In genomic region chr1:235069577-235070563, GRCh38 we compare ENCODE assay signal across 9 cellular contexts. TPM values are rescaled to one million over a fixed set of nuclear protein-coding genes. Genes with fewer than 3 reads are reported as not detected.
DNase-seq lines count a peak whose midpoint lies in the region; ATAC-seq and TF ChIP-seq lines count a peak whose summit lies in the region.
"Had no signal": no experiment of that assay in that cellular context is flagged by ENCODE, and none has a peak within 500 bp of the region (broad histone marks: within the 10 kb centered on the region; RNA-seq: fewer than 3 reads in every experiment).

No MANE protein-coding gene starts in this region.

- no peaks in the 10 kb centered on the region for H3K36me3 Mint-ChIP-seq in activated CD4-positive, alpha-beta memory T cell treated with anti-CD3 and anti-CD28 coated beads for 36 hours

- in situ Hi-C loops in ACHN (cut with HindIII; ENCODE audit: low pct_ligation_motif_present, low pct_unique_long_range_greater_than_20kb, low sequenced_read_pairs) (no loop called here), astrocyte of the spinal cord (cut with HindIII; ENCODE audit: low sequenced_read_pairs) (loop anchor here (10.0 kb wide), 1 partner anchor 95 kb away; no protein-coding TSS in a partner anchor)

- H3K27ac ChIP-seq in right lobe of liver: peak overlapping the region; percentile 94 to 99 (median 98)
- H3K27ac ChIP-seq: parathyroid adenoma had no signal

- no peak overlapping the region for H3K4me3 Mint-ChIP-seq in activated CD4-positive, alpha-beta memory T cell treated with anti-CD3 and anti-CD28 coated beads for 36 hours

- H3K27me3 Mint-ChIP-seq in activated CD4-positive, alpha-beta memory T cell treated with anti-CD3 and anti-CD28 coated beads for 36 hours: no peaks in the 10 kb centered on the region

- no peaks in the 10 kb centered on the region for H3K9me3 ChIP-seq in right lobe of liver

- peaks cover 0 to 52% (median 13%) of the 10 kb centered on the region in 4 donors for H3K4me1 ChIP-seq in right lobe of liver
- H3K4me1 ChIP-seq: parathyroid adenoma had no signal

- ATAC-seq in right lobe of liver: peak; percentile 44 to 71 (median 57)
- no peak for ATAC-seq in GM21390 (IDR thresholded peaks at IDR 0.05; ENCODE audit: unreplicated experiment)

- DNase-seq in ACHN (peak; percentile 73), NCI-H1105 (lab: John Stamatoyannopoulos, UW) (peak; percentile 62), astrocyte of the spinal cord (ENCODE audit: low read depth, low spot score) (peak; percentile 84), right lobe of liver (peak; percentile 92 to 98 (median 96)), DMS114 treated with DMSO at 0.1 percent for 48 hours (lab: John Stamatoyannopoulos, UW; ENCODE audit: unreplicated experiment) (no peak), T-helper 9 cell (no peak)
- no peak for DNase-seq in activated CD4-positive, alpha-beta memory T cell treated with anti-CD3 and anti-CD28 coated beads for 36 hours

- H3K4me1 Mint-ChIP-seq in activated CD4-positive, alpha-beta memory T cell treated with anti-CD3 and anti-CD28 coated beads for 36 hours (ENCODE audit: low read depth): peaks cover 26% of the 10 kb centered on the region

- no peak overlapping the region for H3K4me3 ChIP-seq in astrocyte of the spinal cord (ENCODE audit: low read depth, low read length)
- H3K4me3 ChIP-seq in right lobe of liver: peak overlapping the region; percentile 46 to 61 (median 49)

- no peak for TF ChIP-seq CTCF in astrocyte of the spinal cord (IDR thresholded peaks at IDR 0.05; ENCODE audit: low read depth, low read length)
- TF ChIP-seq CTCF in right lobe of liver (IDR thresholded peaks at IDR 0.05): no peak

- peak; percentile 95 for TF ChIP-seq POLR2A in right lobe of liver (IDR thresholded peaks at IDR 0.05)

- no peaks in the 10 kb centered on the region for H3K9me3 Mint-ChIP-seq in activated CD4-positive, alpha-beta memory T cell treated with anti-CD3 and anti-CD28 coated beads for 36 hours

- intact Hi-C loops in right lobe of liver (cut with DNase I): loop anchor here (5.0 to 10.0 kb wide), 3 partner anchors 93 to 455 kb away; partner anchors contain the start of gene IRF2BP2 (in 1 of the 2)
- intact Hi-C loops in activated CD4-positive, alpha-beta memory T cell treated with anti-CD3 and anti-CD28 coated beads for 36 hours (cut with micrococcal nuclease): no loop called here

- CTCF ChIA-PET in activated CD4-positive, alpha-beta memory T cell treated with anti-CD3 and anti-CD28 coated beads for 36 hours (lab: Charles Lee): interaction anchor here (1.0 to 1.5 kb wide), 3 partner anchors 14 to 347 kb away, joined by 3 to 5 read pairs (median 3); no protein-coding TSS in a partner anchor

- H3K27me3 ChIP-seq in right lobe of liver: no peaks in the 10 kb centered on the region

- POLR2A ChIA-PET in activated CD4-positive, alpha-beta memory T cell treated with anti-CD3 and anti-CD28 coated beads for 36 hours (lab: Charles Lee): no interaction called here

- no peak overlapping the region for H3K27ac Mint-ChIP-seq in activated CD4-positive, alpha-beta memory T cell treated with anti-CD3 and anti-CD28 coated beads for 36 hours

- peaks cover 0 to 9% (median 0%) of the 10 kb centered on the region in 4 donors for H3K36me3 ChIP-seq in right lobe of liver

- 23% methylated on average over 13 of the region's 34 CpGs for WGBS in right lobe of liver (ENCODE audit: insufficient coverage, low coverage, low lambda C conversion rate, missing lambda C conversion rate)

RNA-seq across cellular contexts. Expression of gene TOMM20, which starts 58.8 kb away (rescaled TPM):
- 10 to 100 TPM; 33.0 to 59.2 (median 42.7) TPM for total RNA-seq in right lobe of liver
- 100 to 1,000 TPM; 127 to 142 TPM for total RNA-seq in activated CD4-positive, alpha-beta memory T cell treated with anti-CD3 and anti-CD28 coated beads for 36 hours

Comparison
In these comparisons a context has a peak if more than half of its experiments do, and no peak if none do; other contexts are left out.
1. DNase-seq: peak in ACHN (single experiment), NCI-H1105 (single experiment), astrocyte of the spinal cord (single experiment) and right lobe of liver (3 of 3); none in activated CD4-positive, alpha-beta memory T cell treated with anti-CD3 and anti-CD28 coated beads for 36 hours (single experiment), DMS114 treated with DMSO at 0.1 percent for 48 hours (single experiment) and T-helper 9 cell (single experiment).